ENCODE assay signal across 9 cellular contexts in genomic region chr9:105007143-105007542, GRCh38.
DNase-seq lines count a peak whose midpoint lies in the region; ATAC-seq and TF ChIP-seq lines count a peak whose summit lies in the region.
"Had no signal": no experiment of that assay in that cellular context is flagged by ENCODE, and none has a peak within 500 bp of the region (broad histone marks: within the 10 kb centered on the region; RNA-seq: fewer than 3 reads in every experiment).

No MANE protein-coding gene starts in this region.

- ATAC-seq in GM19463 (IDR thresholded peaks at IDR 0.05; ENCODE audit: unreplicated experiment), result no peak

- DNase-seq in H4 (ENCODE audit: low spot score) (peak; percentile 82), SJSA1 (ENCODE audit: low read depth in 1 of 2, low spot score in 2 of 2) (peak; percentile 64 to 77), fibroblast of villous mesenchyme (ENCODE audit: low read depth) (peak; percentile 91), thyroid gland (no peak), activated gamma-delta T cell treated with Interleukin-2 at 50 U/mL for 16 hours (no peak), NCI-H2029 treated with DMSO at 0.1 percent for 48 hours (lab: John Stamatoyannopoulos, UW) (no peak)

- no peaks in the 10 kb centered on the region for H3K27me3 ChIP-seq in SJSA1 (replicated peaks)
- no peaks in the 10 kb centered on the region for H3K27me3 ChIP-seq in thyroid gland

- H3K36me3 ChIP-seq in SJSA1 (no peaks in the 10 kb centered on the region), thyroid gland (no peaks in the 10 kb centered on the region)

- TF ChIP-seq CTCF in fibroblast of villous mesenchyme (IDR thresholded peaks at IDR 0.05; ENCODE audit: insufficient read depth, low read depth, low read length) (no peak), thyroid gland (IDR thresholded peaks at IDR 0.05) (no peak)

- no peak overlapping the region for H3K4me3 ChIP-seq in SJSA1
- H3K4me3 ChIP-seq in fibroblast of villous mesenchyme (ENCODE audit: low read depth, low read length), result no peak overlapping the region
- no peak overlapping the region for H3K4me3 ChIP-seq in skin epidermis
- H3K4me3 ChIP-seq in thyroid gland (replicated peaks in 1 of 3), result no peak overlapping the region
- H3K4me3 ChIP-seq: SK-N-MC had no signal

- no peak for TF ChIP-seq POLR2A in thyroid gland (IDR thresholded peaks at IDR 0.05)

- intact Hi-C loops in thyroid gland (cut with DNase I), result no loop called here

- WGBS in thyroid gland, 2 donors, result 67% methylated on average over 2 of the region's 2 CpGs

- H3K27ac ChIP-seq in SJSA1, result peak overlapping the region; percentile 62
- H3K27ac ChIP-seq in skin epidermis, result peak overlapping the region in 17 of 21 experiments; percentile 2 to 82 (median 54)
- peak overlapping the region in 1 of 3 donors; percentile 38 for H3K27ac ChIP-seq in thyroid gland
- H3K27ac ChIP-seq: SK-N-MC had no signal

- H3K9me3 ChIP-seq in SJSA1 (replicated peaks), result no peaks in the 10 kb centered on the region
- no peaks in the 10 kb centered on the region for H3K9me3 ChIP-seq in thyroid gland

- peaks cover 17% of the 10 kb centered on the region for H3K4me1 ChIP-seq in SJSA1 (replicated peaks)
- peaks cover 0 to 11% of the 10 kb centered on the region in 2 donors for H3K4me1 ChIP-seq in thyroid gland

Comparison
In these comparisons a context has a peak if more than half of its experiments do, and no peak if none do; other contexts are left out.
1. DNase-seq: peak in H4 (single experiment), SJSA1 (2 of 2) and fibroblast of villous mesenchyme (single experiment); none in thyroid gland (0 of 2), activated gamma-delta T cell treated with Interleukin-2 at 50 U/mL for 16 hours (single experiment) and NCI-H2029 treated with DMSO at 0.1 percent for 48 hours (single experiment).